In the genomic region with DNA sequence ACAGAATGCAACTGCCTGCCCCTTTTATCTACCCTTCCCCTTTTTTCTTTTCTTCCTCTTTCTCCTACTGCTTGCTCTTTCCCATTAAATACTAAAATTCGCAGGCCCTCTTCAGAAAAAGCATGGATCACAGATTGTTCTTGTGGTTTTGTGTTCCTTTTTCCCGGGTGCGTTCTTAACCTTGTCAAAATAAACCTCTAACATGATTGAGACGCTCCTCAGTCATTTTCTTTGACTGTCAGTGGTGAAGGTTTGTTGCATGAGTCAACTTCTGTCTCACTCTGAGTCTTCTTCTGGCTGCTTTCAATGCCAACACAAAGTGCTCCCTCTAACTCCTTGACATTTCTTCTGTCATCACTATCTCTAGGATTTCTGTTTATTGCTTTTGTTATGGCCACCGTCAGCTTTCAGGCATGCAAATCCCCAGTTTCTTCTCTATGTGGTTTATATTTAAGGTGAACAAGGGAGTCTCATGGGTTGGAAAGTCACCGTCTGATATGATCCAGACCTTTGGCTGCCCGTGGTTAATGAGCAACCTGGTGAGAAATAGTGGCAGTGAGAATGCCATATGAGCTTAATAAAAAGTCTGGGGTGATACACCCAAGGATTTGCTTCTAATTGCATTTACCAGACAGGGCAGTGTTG, we compare ENCODE assay signal across 8 cellular contexts.
DNase-seq lines count a peak whose midpoint lies in the region; ATAC-seq and TF ChIP-seq lines count a peak whose summit lies in the region.
"Not testable (repeated sequence)": the region's sequence is repeated elsewhere in the genome, so short reads cannot be mapped to it uniquely, and the experiment has no call there.

No MANE protein-coding gene starts in this region.

- ATAC-seq in PC-3, result peak; percentile 45
- ATAC-seq in left colon, result peak; percentile 95
- peak; percentile 49 for ATAC-seq in thoracic aorta (ENCODE audit: insufficient number of reproducible peaks, low FRiP score, low read depth)

- H3K79me2 ChIP-seq in PC-3 (ENCODE audit: low read length); fibroblast of lung (ENCODE audit: control insufficient read depth, insufficient read depth, low read length): not testable (repeated sequence)

- not testable (repeated sequence) for H3K27me3 ChIP-seq in PC-3 (ENCODE audit: low read length); fibroblast of lung (ENCODE audit: control insufficient read depth, insufficient read depth, low read length); thoracic aorta (replicated peaks; ENCODE audit: insufficient read depth)

- CTCF ChIA-PET in PC-3 (lab: Charles Lee), result not testable (repeated sequence)

- POLR2A ChIA-PET in PC-3 (lab: Charles Lee; ENCODE audit: unreplicated experiment), result not testable (repeated sequence)

- TF ChIP-seq CTCF in PC-3 (conservative IDR thresholded peaks at IDR 0.05; ENCODE audit: low read depth, low read length); brain (conservative IDR thresholded peaks at IDR 0.05); fibroblast of lung (conservative IDR thresholded peaks at IDR 0.05 in 1 of 2, IDR thresholded peaks at IDR 0.05 in 1 of 2; ENCODE audit: low read depth in 1 of 2, low read length in 2 of 2); nephron progenitor cell (IDR thresholded peaks at IDR 0.05); thoracic aorta (IDR thresholded peaks at IDR 0.05): not testable (repeated sequence)

- H3K4me1 Mint-ChIP-seq in brain, result not testable (repeated sequence)
- peaks cover 23% of the 10 kb centered on the region for H3K4me1 Mint-ChIP-seq in nephron progenitor cell

- H3K9ac ChIP-seq in PC-3 (ENCODE audit: low read length); fibroblast of lung (ENCODE audit: insufficient read depth, low read length): not testable (repeated sequence)

- not testable (repeated sequence) for H3K4me3 Mint-ChIP-seq in brain
- peak overlapping the region; percentile 5 for H3K4me3 Mint-ChIP-seq in nephron progenitor cell

- H2AFZ ChIP-seq in PC-3 (ENCODE audit: low read length); fibroblast of lung (ENCODE audit: low read length): not testable (repeated sequence)

- intact Hi-C loops in PC-3 (cut with micrococcal nuclease); left colon (cut with DNase I, micrococcal nuclease): not testable (repeated sequence)

- not testable (repeated sequence) for H3K36me3 Mint-ChIP-seq in brain; nephron progenitor cell (ENCODE audit: low read depth)

- H3K27me3 Mint-ChIP-seq in brain; nephron progenitor cell (ENCODE audit: low read depth, poor library complexity): not testable (repeated sequence)

- in situ Hi-C loops in ACHN (cut with HindIII; ENCODE audit: low pct_ligation_motif_present, low pct_unique_long_range_greater_than_20kb, low sequenced_read_pairs), result not testable (repeated sequence)

- DNase-seq in ACHN (peak; percentile 29), HT-29 (ENCODE audit: low spot score) (peak; percentile 20), PC-3 (peak; percentile 64), fibroblast of lung (ENCODE audit: low read depth in 2 of 2) (peak; percentile 6 to 25), left colon (peak; percentile 60 to 77)
- not testable (repeated sequence) for DNase-seq in nephron progenitor cell; thoracic aorta (ENCODE audit: low spot score)

- H3K9me2 ChIP-seq in PC-3 (replicated peaks; ENCODE audit: low read length), result not testable (repeated sequence)

- not testable (repeated sequence) for H3K9me3 Mint-ChIP-seq in brain, nephron progenitor cell

- not testable (repeated sequence) for H4K20me1 ChIP-seq in PC-3 (ENCODE audit: low read length); fibroblast of lung (ENCODE audit: control insufficient read depth, extremely low read depth, insufficient read depth, low read length)

- not testable (repeated sequence) for H3F3A ChIP-seq in PC-3 (ENCODE audit: low read length, unreplicated experiment)

- not testable (repeated sequence) for H3K4me1 ChIP-seq in PC-3 (ENCODE audit: insufficient read depth, low read length); fibroblast of lung (ENCODE audit: control insufficient read depth, extremely low read depth, insufficient read depth, low read length); thoracic aorta (ENCODE audit: control insufficient read depth in 1 of 2, low read depth in 2 of 2)

- peak overlapping the region in 3 of 5 experiments; percentile 23 to 50 (median 45) for H3K27ac Mint-ChIP-seq in brain
- H3K27ac Mint-ChIP-seq in nephron progenitor cell, result peak overlapping the region; percentile 36

- H3K4me3 ChIP-seq in PC-3 (ENCODE audit: low read length); fibroblast of lung (replicated peaks in 1 of 4; ENCODE audit: control extremely low read depth in 1 of 4, insufficient read depth in 1 of 4, low read depth in 3 of 4, low read length in 4 of 4); thoracic aorta: not testable (repeated sequence)

- not testable (repeated sequence) for H3K9me3 ChIP-seq in PC-3 (ENCODE audit: low read length); fibroblast of lung (ENCODE audit: control insufficient read depth, insufficient read depth, low read depth, low read length); thoracic aorta

- H3K4me2 ChIP-seq in PC-3 (ENCODE audit: low read length); fibroblast of lung (ENCODE audit: extremely low read depth, insufficient read depth, low read length): not testable (repeated sequence)

- not testable (repeated sequence) for H3K27ac ChIP-seq in PC-3 (ENCODE audit: low read length); fibroblast of lung (ENCODE audit: insufficient read depth, low read length); thoracic aorta

- BruUV-seq in PC-3 (replicated peaks; lab: Mats Ljungman, UMichigan), result not testable (repeated sequence)

- not testable (repeated sequence) for H3K36me3 ChIP-seq in PC-3 (ENCODE audit: low read depth, low read length); fibroblast of lung (ENCODE audit: control insufficient read depth, insufficient read depth, low read length); thoracic aorta

Comparison
In these comparisons a context has a peak if more than half of its experiments do, and no peak if none do; other contexts are left out.
1. ATAC-seq: peak in every context shown above with its lines; median percentile 95 in left colon; 49 in thoracic aorta; 45 in PC-3.